In the genomic region with DNA sequence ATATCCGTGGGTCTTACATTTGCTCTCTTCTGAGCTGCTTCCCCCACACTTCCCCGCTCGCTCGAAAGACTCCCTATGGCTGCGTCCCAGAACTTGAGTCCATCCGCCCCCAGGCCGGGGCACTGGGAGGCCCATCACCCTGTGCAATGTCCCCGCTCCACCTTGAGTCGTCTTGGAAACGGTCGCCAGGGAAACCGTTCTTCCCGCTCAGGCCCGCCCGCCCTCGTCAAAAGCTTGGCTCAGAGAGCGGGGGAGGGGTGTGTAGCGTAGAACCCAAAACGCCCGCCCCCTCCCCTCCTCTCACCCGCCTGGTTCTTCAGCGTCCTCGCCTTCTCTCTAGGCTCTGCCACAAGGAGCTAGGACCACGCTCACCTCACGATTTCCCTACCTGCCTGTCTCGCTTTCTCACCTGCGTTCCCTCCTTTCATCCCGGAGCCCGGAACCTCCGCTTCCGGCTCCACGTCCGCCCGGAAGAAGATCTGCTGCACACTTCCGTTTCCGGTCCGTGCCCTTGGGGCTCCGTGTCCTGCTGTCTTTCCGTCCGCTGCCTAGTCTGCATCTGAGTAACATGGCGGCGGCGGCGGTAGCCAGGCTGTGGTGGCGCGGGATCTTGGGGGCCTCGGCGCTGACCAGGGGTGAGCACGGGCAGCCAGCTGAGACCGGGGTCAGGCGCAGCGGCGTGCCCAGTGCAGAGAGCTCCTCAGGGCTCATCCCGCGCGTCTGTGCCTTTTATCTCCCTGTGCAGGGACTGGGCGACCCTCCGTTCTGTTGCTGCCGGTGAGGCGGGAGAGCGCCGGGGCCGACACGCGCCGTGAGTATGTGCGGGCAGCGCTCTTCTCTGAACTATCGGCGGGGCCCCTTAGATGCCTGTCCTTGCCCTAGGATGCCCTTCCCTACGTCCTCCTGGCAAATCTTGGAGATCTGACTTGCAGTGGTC, we compare ENCODE assay signal across 8 cellular contexts. TPM values are rescaled to one million over a fixed set of nuclear protein-coding genes. Genes with fewer than 3 reads are reported as not detected.
DNase-seq lines count a peak whose midpoint lies in the region; ATAC-seq and TF ChIP-seq lines count a peak whose summit lies in the region.

A gene (minus strand): TSS at position 447 of the 937 bp plus-strand sequence. CDS start 19 bp downstream, at position 428.
A gene (plus strand): TSS at position 551 of the 937 bp plus-strand sequence. CDS start 18 bp downstream, at position 569.

- peaks cover 43% of the 10 kb centered on the region for H3K4me1 Mint-ChIP-seq in activated naive CD4-positive, alpha-beta T cell treated with anti-CD3 and anti-CD28 coated beads, Interleukin-2, amount 10 ng/mL, durations not matched to agents 7 days and 5 days

- peaks cover 50% of the 10 kb centered on the region for H3K36me3 Mint-ChIP-seq in activated naive CD4-positive, alpha-beta T cell treated with anti-CD3 and anti-CD28 coated beads, Interleukin-2, amount 10 ng/mL, durations not matched to agents 7 days and 5 days

- H3K27ac ChIP-seq in SK-N-MC = peak within 1 kb of the TSS; percentile 77; the same call in 1 of the 2 replicates
- peak within 1 kb of the TSS; percentile 86 for H3K27ac ChIP-seq in suprapubic skin

- no peaks in the 10 kb centered on the region for H3K9me3 Mint-ChIP-seq in activated naive CD4-positive, alpha-beta T cell treated with anti-CD3 and anti-CD28 coated beads, Interleukin-2, amount 10 ng/mL, durations not matched to agents 7 days and 5 days

- H3K4me3 Mint-ChIP-seq in activated naive CD4-positive, alpha-beta T cell treated with anti-CD3 and anti-CD28 coated beads, Interleukin-2, amount 10 ng/mL, durations not matched to agents 7 days and 5 days = peak within 1 kb of the TSS; percentile 96

- H3K4me3 ChIP-seq in GM08714 (ENCODE audit: low read length) (peak within 1 kb of the TSS; percentile 98), SK-N-MC (peak within 1 kb of the TSS; percentile 96), suprapubic skin (peak within 1 kb of the TSS; percentile 89)

- H3K9ac ChIP-seq in SK-N-MC (ENCODE audit: insufficient read length) = peak within 1 kb of the TSS; percentile 96

- peak; percentile 88 for ATAC-seq in HG02588 (IDR thresholded peaks at IDR 0.05; ENCODE audit: unreplicated experiment)

- peaks cover 37% of the 10 kb centered on the region for H3K4me1 ChIP-seq in suprapubic skin

- DNase-seq in NCI-H1048 (lab: John Stamatoyannopoulos, UW) = peak; percentile 68
- peak; percentile 70 for DNase-seq in SK-N-MC (ENCODE audit: low read depth, low spot score)
- peak; percentile 91 for DNase-seq in activated naive CD4-positive, alpha-beta T cell treated with anti-CD3 and anti-CD28 coated beads, Interleukin-2, amount 10 ng/mL, durations not matched to agents 7 days and 5 days
- DNase-seq in globus pallidus (ENCODE audit: low spot score) = peak; percentile 86
- DNase-seq in occipital lobe (lab: John Stamatoyannopoulos, UW) = peak; percentile 91
- DNase-seq in suprapubic skin (ENCODE audit: low spot score in 2 of 2) = peak; percentile 93 to 96

- no peaks in the 10 kb centered on the region for H3K9me3 ChIP-seq in SK-N-MC (ENCODE audit: low read depth, low read length)
- H3K9me3 ChIP-seq in suprapubic skin = no peaks in the 10 kb centered on the region

- H3K27ac Mint-ChIP-seq in activated naive CD4-positive, alpha-beta T cell treated with anti-CD3 and anti-CD28 coated beads, Interleukin-2, amount 10 ng/mL, durations not matched to agents 7 days and 5 days = peak within 1 kb of the TSS; percentile 92

- no peaks in the 10 kb centered on the region for H3K27me3 ChIP-seq in suprapubic skin

- 0% methylated on average over 52 of the region's 71 CpGs for WGBS in suprapubic skin

- CTCF ChIA-PET in activated naive CD4-positive, alpha-beta T cell treated with anti-CD3 and anti-CD28 coated beads, Interleukin-2, amount 10 ng/mL, durations not matched to agents 7 days and 5 days (lab: Charles Lee) = interaction anchor here (0.9 to 1.9 kb wide), 2 partner anchors 25 to 27 kb away, joined by 3 to 5 read pairs; no protein-coding TSS in a partner anchor

- H3K27me3 Mint-ChIP-seq in activated naive CD4-positive, alpha-beta T cell treated with anti-CD3 and anti-CD28 coated beads, Interleukin-2, amount 10 ng/mL, durations not matched to agents 7 days and 5 days = no peaks in the 10 kb centered on the region

- TF ChIP-seq CTCF in suprapubic skin (IDR thresholded peaks at IDR 0.05) = no peak

- TF ChIP-seq EP300 in suprapubic skin (IDR thresholded peaks at IDR 0.05) = no peak

- TF ChIP-seq POLR2A in suprapubic skin (IDR thresholded peaks at IDR 0.05) = peak in 1 of 2 donors; percentile 27

- H3K36me3 ChIP-seq in SK-N-MC (ENCODE audit: insufficient read depth, low read length) (peaks cover 58% of the 10 kb centered on the region), suprapubic skin (peaks cover 53% of the 10 kb centered on the region)

RNA-seq across cellular contexts. Expression of the first gene that starts in this region (rescaled TPM):
- total RNA-seq in occipital lobe = 38.2 TPM
- total RNA-seq in suprapubic skin = 10 to 100 TPM; 18.4 to 32.2 (median 21.2) TPM

RNA-seq across cellular contexts. Expression of the second gene that starts in this region (rescaled TPM):
- total RNA-seq in occipital lobe (47.1 TPM), suprapubic skin (10 to 100 TPM; 41.3 to 79.5 (median 62.5) TPM)

Comparison
In these comparisons a context has a peak if more than half of its experiments do, and no peak if none do; other contexts are left out.
1. Peak in every context shown above with its lines: DNase-seq, ATAC-seq, H3K4me3 ChIP-seq and H3K27ac ChIP-seq.